Comparison of ENCODE assay signal across 8 cellular contexts in genomic region chr2:111395350-111396128, GRCh38.
A peak's percentile ranks its signal among the peaks of the same experiment; 100 is the strongest.
DNase-seq lines count a peak whose midpoint lies in the region; ATAC-seq and TF ChIP-seq lines count a peak whose summit lies in the region.
"Not testable (repeated sequence)": the region's sequence is repeated elsewhere in the genome, so short reads cannot be mapped to it uniquely, and the experiment has no call there.

No MANE protein-coding gene starts in this region.

- ATAC-seq in activated naive CD8-positive, alpha-beta T cell treated with anti-CD3 and anti-CD28 coated beads, Interleukin-2, amount 50 U/mL, for 24 hours: peak; percentile 91

- TF ChIP-seq CTCF in fibroblast of pulmonary artery (IDR thresholded peaks at IDR 0.05; ENCODE audit: low read length, missing control alignments): not testable (repeated sequence)

- not testable (repeated sequence) for H3K36me3 Mint-ChIP-seq in activated naive CD8-positive, alpha-beta T cell treated with anti-CD3 and anti-CD28 coated beads, Interleukin-2, amount 50 U/mL, for 24 hours (ENCODE audit: low read depth); stimulated activated naive CD8-positive, alpha-beta T cell treated with anti-CD3 and anti-CD28 coated beads, Interleukin-15, Interleukin-2, amounts not matched to agents 100 ng/mL and 50 ng/mL, for 24 hours (ENCODE audit: low read depth)

- H3K27ac Mint-ChIP-seq in activated naive CD8-positive, alpha-beta T cell treated with anti-CD3 and anti-CD28 coated beads, Interleukin-2, amount 50 U/mL, for 24 hours: peak overlapping the region; percentile 76
- peak overlapping the region; percentile 72 for H3K27ac Mint-ChIP-seq in stimulated activated naive CD8-positive, alpha-beta T cell treated with anti-CD3 and anti-CD28 coated beads, Interleukin-15, Interleukin-2, amounts not matched to agents 100 ng/mL and 50 ng/mL, for 24 hours

- not testable (repeated sequence) for H3K4me3 Mint-ChIP-seq in activated naive CD8-positive, alpha-beta T cell treated with anti-CD3 and anti-CD28 coated beads, Interleukin-2, amount 50 U/mL, for 24 hours
- H3K4me3 Mint-ChIP-seq in stimulated activated naive CD8-positive, alpha-beta T cell treated with anti-CD3 and anti-CD28 coated beads, Interleukin-15, Interleukin-2, amounts not matched to agents 100 ng/mL and 50 ng/mL, for 24 hours: peak overlapping the region; percentile 37

- DNase-seq in EH (ENCODE audit: low read depth) (peak; percentile 72), T-helper 1 cell (peak in 4 of 5 donors; percentile 7 to 12 (median 10)), fibroblast of pulmonary artery (ENCODE audit: low read depth) (peak; percentile 39), lung microvascular endothelial cell (ENCODE audit: low read depth in 2 of 2) (peak; percentile 27 to 54)
- peak; percentile 38 for DNase-seq in activated CD8-positive, alpha-beta memory T cell treated with anti-CD3 and anti-CD28 coated beads, Interleukin-2, amount 50 U/mL, for 24 hours (ENCODE audit: extremely low read depth)
- DNase-seq in activated naive CD8-positive, alpha-beta T cell treated with anti-CD3 and anti-CD28 coated beads, Interleukin-2, amount 50 U/mL, for 24 hours: peak; percentile 82
- DNase-seq in stimulated activated CD4-positive, alpha-beta T cell treated with anti-CD3 and anti-CD28 coated beads, Interleukin-15, amount 100 ng/mL, for 48 hours (ENCODE audit: low read depth in 2 of 2): peak; percentile 35 to 61

- not testable (repeated sequence) for H3K9me3 Mint-ChIP-seq in activated naive CD8-positive, alpha-beta T cell treated with anti-CD3 and anti-CD28 coated beads, Interleukin-2, amount 50 U/mL, for 24 hours; stimulated activated naive CD8-positive, alpha-beta T cell treated with anti-CD3 and anti-CD28 coated beads, Interleukin-15, Interleukin-2, amounts not matched to agents 100 ng/mL and 50 ng/mL, for 24 hours

- not testable (repeated sequence) for H3K27me3 Mint-ChIP-seq in activated naive CD8-positive, alpha-beta T cell treated with anti-CD3 and anti-CD28 coated beads, Interleukin-2, amount 50 U/mL, for 24 hours; stimulated activated naive CD8-positive, alpha-beta T cell treated with anti-CD3 and anti-CD28 coated beads, Interleukin-15, Interleukin-2, amounts not matched to agents 100 ng/mL and 50 ng/mL, for 24 hours

- peaks cover 12% of the 10 kb centered on the region for H3K4me1 Mint-ChIP-seq in activated naive CD8-positive, alpha-beta T cell treated with anti-CD3 and anti-CD28 coated beads, Interleukin-2, amount 50 U/mL, for 24 hours
- H3K4me1 Mint-ChIP-seq in stimulated activated naive CD8-positive, alpha-beta T cell treated with anti-CD3 and anti-CD28 coated beads, Interleukin-15, Interleukin-2, amounts not matched to agents 100 ng/mL and 50 ng/mL, for 24 hours (ENCODE audit: low read depth): peaks cover 14% of the 10 kb centered on the region

- not testable (repeated sequence) for H3K4me3 ChIP-seq in fibroblast of pulmonary artery (replicated peaks; ENCODE audit: low read depth, low read length)

Comparison
In these comparisons a context has a peak if more than half of its experiments do, and no peak if none do; other contexts are left out.
1. DNase-seq: peak in every context shown above with its lines; median percentile 82 in activated naive CD8-positive, alpha-beta T cell treated with anti-CD3 and anti-CD28 coated beads, Interleukin-2, amount 50 U/mL, for 24 hours; 72 in EH; 48 in stimulated activated CD4-positive, alpha-beta T cell treated with anti-CD3 and anti-CD28 coated beads, Interleukin-15, amount 100 ng/mL, for 48 hours; 40 in lung microvascular endothelial cell; 39 in fibroblast of pulmonary artery; 38 in activated CD8-positive, alpha-beta memory T cell treated with anti-CD3 and anti-CD28 coated beads, Interleukin-2, amount 50 U/mL, for 24 hours; 10 in T-helper 1 cell.